In the genomic region with DNA sequence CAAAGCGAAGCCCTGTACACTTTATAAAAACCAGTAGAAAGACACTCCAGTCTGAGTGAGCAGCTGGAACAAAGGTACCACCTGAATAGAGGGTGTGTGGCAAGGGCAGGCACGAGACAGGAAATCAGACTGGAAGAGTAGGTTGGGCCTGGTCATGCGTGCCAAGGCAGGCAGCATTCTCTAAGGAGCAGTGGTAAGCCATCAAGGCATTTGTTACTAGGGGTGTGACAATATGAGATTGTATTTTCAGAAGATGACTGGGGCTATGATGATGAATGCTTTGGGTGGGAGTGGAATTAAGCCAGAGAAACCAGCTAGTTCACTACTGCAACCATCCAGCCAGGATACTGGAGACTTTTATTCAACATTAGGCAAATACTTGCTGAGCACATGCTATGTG, we compare ENCODE assay signal across 13 cellular contexts. TPM values are rescaled to one million over a fixed set of nuclear protein-coding genes. Genes with fewer than 3 reads are reported as not detected.
DNase-seq lines count a peak whose midpoint lies in the region; ATAC-seq and TF ChIP-seq lines count a peak whose summit lies in the region.
"Had no signal": no experiment of that assay in that cellular context is flagged by ENCODE, and none has a peak within 500 bp of the region (broad histone marks: within the 10 kb centered on the region; RNA-seq: fewer than 3 reads in every experiment).

No MANE protein-coding gene starts in this region.

- ATAC-seq in GM19397 (IDR thresholded peaks at IDR 0.05; ENCODE audit: unreplicated experiment): no peak
- no peak for ATAC-seq in GM19351 (IDR thresholded peaks at IDR 0.05; ENCODE audit: unreplicated experiment)

- H3K36me3 ChIP-seq in breast epithelium (no peaks in the 10 kb centered on the region), osteoblast (ENCODE audit: insufficient read depth, low read length) (no peaks in the 10 kb centered on the region)

- peaks cover 0 to 6% of the 10 kb centered on the region in 2 donors for H3K4me1 ChIP-seq in breast epithelium
- peaks cover 10% of the 10 kb centered on the region for H3K4me1 ChIP-seq in osteoblast (ENCODE audit: insufficient read depth, low read length)

- no peaks in the 10 kb centered on the region for H4K20me1 ChIP-seq in osteoblast (ENCODE audit: insufficient read depth, low read length)

- H3K27me3 ChIP-seq in breast epithelium (no peaks in the 10 kb centered on the region), osteoblast (ENCODE audit: insufficient read depth, low read length) (no peaks in the 10 kb centered on the region)

- no peak overlapping the region for H2AFZ ChIP-seq in osteoblast (ENCODE audit: low read length)
- H2AFZ ChIP-seq: GM23248 had no signal

- no peaks in the 10 kb centered on the region for H3K79me2 ChIP-seq in osteoblast (ENCODE audit: insufficient read depth, low read length)

- intact Hi-C loops in breast epithelium (cut with DNase I; ENCODE audit: low total_unique reads): no loop called here

- H3K4me2 ChIP-seq in osteoblast (ENCODE audit: insufficient read depth, low read length): no peak overlapping the region
- H3K4me2 ChIP-seq: SK-N-SH had no signal

- DNase-seq in NCI-H1417 (lab: John Stamatoyannopoulos, UW) (peak in 2 of 3 experiments; percentile 5 to 53), NCI-H1417 treated with DMSO at 0.1 percent for 48 hours (lab: John Stamatoyannopoulos, UW) (no peak), NCI-H2107 (lab: John Stamatoyannopoulos, UW) (peak; percentile 10), breast epithelium (ENCODE audit: low spot score in 2 of 2) (peak in 1 of 2 donors; percentile 70), osteoblast (ENCODE audit: insufficient read length, low spot score, missing footprints) (peak; percentile 94)
- no peak for DNase-seq in NK-92 treated with Interleukin-12 subunit alpha and Interleukin-12 subunit beta, amount 100 ng/mL, for 24 hours (lab: John Stamatoyannopoulos, UW)
- DNase-seq: effector CD8-positive, alpha-beta T cell; GM23248; KG1; SK-N-SH had no signal

- H3K27ac ChIP-seq in breast epithelium (peak overlapping the region; percentile 55 to 68), osteoblast (ENCODE audit: low read depth, low read length) (no peak overlapping the region)
- H3K27ac ChIP-seq: 22Rv1, GM23248 had no signal

- no peak for TF ChIP-seq CTCF in breast epithelium (IDR thresholded peaks at IDR 0.05)
- TF ChIP-seq CTCF in osteoblast (IDR thresholded peaks at IDR 0.05; ENCODE audit: extremely low read depth, low read depth, low read length): no peak

- H3K4me3 ChIP-seq in breast epithelium (no peak overlapping the region), osteoblast (ENCODE audit: insufficient read depth, low read length) (no peak overlapping the region)
- H3K4me3 ChIP-seq: GM23248 had no signal

- H3K9me3 ChIP-seq in breast epithelium: no peaks in the 10 kb centered on the region
- H3K9me3 ChIP-seq in osteoblast (ENCODE audit: low read depth, low read length): no peaks in the 10 kb centered on the region
- H3K9me3 ChIP-seq: SK-N-SH had no signal

- TF ChIP-seq POLR2A in breast epithelium (IDR thresholded peaks at IDR 0.05): no peak

RNA-seq across cellular contexts. Expression of a gene that starts 5.0 kb away (rescaled TPM):
- total RNA-seq in breast epithelium: 10 to 100 TPM in 1 of 3 donors, 1 to 10 TPM in 2; 7.8 to 20.8 (median 8.8) TPM
- total RNA-seq in osteoblast: 1.2 and 1.4 TPM in 2 replicates

RNA-seq across cellular contexts. Expression of a gene that starts 5.8 kb away (rescaled TPM):
- total RNA-seq in breast epithelium (10 to 100 TPM in 2 of 3 donors, 1 to 10 TPM in 1; 3.2 to 11.0 (median 10.2) TPM), osteoblast (0.72 and 1.2 TPM in 2 replicates)

RNA-seq across cellular contexts. Expression of a gene that starts 58.6 kb away (rescaled TPM):
- total RNA-seq in breast epithelium (10 to 100 TPM; 11.5 to 29.3 (median 24.3) TPM), osteoblast (22.8 and 25.6 TPM in 2 replicates)

Comparison
In these comparisons a context has a peak if more than half of its experiments do, and no peak if none do; other contexts are left out.
1. DNase-seq: peak in NCI-H1417 (2 of 3), NCI-H2107 (single experiment) and osteoblast (single experiment); none in NCI-H1417 treated with DMSO at 0.1 percent for 48 hours (single experiment) and NK-92 treated with Interleukin-12 subunit alpha and Interleukin-12 subunit beta, amount 100 ng/mL, for 24 hours (single experiment).